In genomic region chr19:1822210-1822609, GRCh38 we compare ENCODE assay signal across 14 cellular contexts.
"Had no signal": no experiment of that assay in that cellular context is flagged by ENCODE, and none has a peak within 500 bp of the region (broad histone marks: within the 10 kb centered on the region; RNA-seq: fewer than 3 reads in every experiment).

No MANE protein-coding gene starts in this region.

- H3K27ac Mint-ChIP-seq: activated CD8-positive, alpha-beta T cell treated with anti-CD3 and anti-CD28 coated beads for 36 hours; activated T-helper 17 cell treated with anti-CD3 and anti-CD28 coated beads, Interleukin-2, amount 50 U/mL, for 72 hours; immature natural killer cell; progenitor cell of endocrine pancreas; type B pancreatic cell had no signal

- DNase-seq: activated CD4-positive, alpha-beta T cell treated with anti-CD3 and anti-CD28 coated beads for 48 hours; activated CD4-positive, CD25-positive, alpha-beta regulatory T cell; activated CD8-positive, alpha-beta T cell treated with anti-CD3 and anti-CD28 coated beads for 36 hours; activated naive CD4-positive, alpha-beta T cell treated with Interleukin-2 at 50 U/mL for 16 hours; activated T-cell treated with anti-CD3 and anti-CD28 coated beads, Interleukin-2, amount 50 U/mL, for 1 hour; dermis blood vessel endothelial cell; effector memory CD4-positive, alpha-beta T cell; immature natural killer cell; kidney glomerular epithelial cell; left ventricle myocardium inferior; stimulated activated naive CD8-positive, alpha-beta T cell treated with anti-CD3 and anti-CD28 coated beads, Interleukin-15, amount 100 ng/mL, for 72 hours had no signal

- H3K27me3 Mint-ChIP-seq: activated CD8-positive, alpha-beta T cell treated with anti-CD3 and anti-CD28 coated beads for 36 hours; activated T-helper 17 cell treated with anti-CD3 and anti-CD28 coated beads, Interleukin-2, amount 50 U/mL, for 72 hours; progenitor cell of endocrine pancreas; stimulated activated naive CD8-positive, alpha-beta T cell treated with anti-CD3 and anti-CD28 coated beads, Interleukin-15, amount 100 ng/mL, for 72 hours; type B pancreatic cell had no signal

- ATAC-seq: activated CD8-positive, alpha-beta T cell treated with anti-CD3 and anti-CD28 coated beads for 36 hours; activated T-helper 17 cell treated with anti-CD3 and anti-CD28 coated beads, Interleukin-2, amount 50 U/mL, for 72 hours; stimulated activated naive CD8-positive, alpha-beta T cell treated with anti-CD3 and anti-CD28 coated beads, Interleukin-15, amount 100 ng/mL, for 72 hours had no signal

- H3K9me3 Mint-ChIP-seq: activated CD8-positive, alpha-beta T cell treated with anti-CD3 and anti-CD28 coated beads for 36 hours; activated T-helper 17 cell treated with anti-CD3 and anti-CD28 coated beads, Interleukin-2, amount 50 U/mL, for 72 hours; immature natural killer cell; stimulated activated naive CD8-positive, alpha-beta T cell treated with anti-CD3 and anti-CD28 coated beads, Interleukin-15, amount 100 ng/mL, for 72 hours; type B pancreatic cell had no signal

- H3K4me3 Mint-ChIP-seq: activated CD8-positive, alpha-beta T cell treated with anti-CD3 and anti-CD28 coated beads for 36 hours; activated T-helper 17 cell treated with anti-CD3 and anti-CD28 coated beads, Interleukin-2, amount 50 U/mL, for 72 hours; immature natural killer cell; stimulated activated naive CD8-positive, alpha-beta T cell treated with anti-CD3 and anti-CD28 coated beads, Interleukin-15, amount 100 ng/mL, for 72 hours; type B pancreatic cell had no signal

- H3K4me1 Mint-ChIP-seq: activated T-helper 17 cell treated with anti-CD3 and anti-CD28 coated beads, Interleukin-2, amount 50 U/mL, for 72 hours had no signal
